1 cellular context compared by ENCODE assay signal in the genomic region with DNA sequence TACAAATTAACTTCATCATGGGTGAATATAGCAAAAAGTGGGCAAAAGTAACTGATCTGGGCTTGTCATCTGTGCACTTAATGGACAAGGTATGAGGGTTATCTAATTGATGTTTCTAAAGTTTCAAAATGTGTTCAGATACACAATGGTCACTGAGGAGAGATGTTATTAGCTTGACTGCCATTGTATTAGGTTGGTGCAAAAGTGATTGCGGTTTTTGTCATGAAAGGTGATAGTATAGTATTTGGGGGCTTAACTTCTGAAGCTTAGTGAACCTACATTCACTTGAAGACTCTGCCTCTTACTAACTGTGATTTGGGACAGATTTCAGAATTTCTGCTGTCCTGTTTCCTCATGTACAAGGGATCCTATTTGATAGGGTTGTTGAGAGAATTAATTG.
A peak's percentile ranks its signal among the peaks of the same experiment; 100 is the strongest.
TF ChIP-seq lines count a peak whose summit lies in the region.

No MANE protein-coding gene starts in this region.

TF ChIP-seq in K562, 482 proteins besides CTCF, POLR2A, EP300 and RAD21:
- TF ChIP-seq, protein P1, sequence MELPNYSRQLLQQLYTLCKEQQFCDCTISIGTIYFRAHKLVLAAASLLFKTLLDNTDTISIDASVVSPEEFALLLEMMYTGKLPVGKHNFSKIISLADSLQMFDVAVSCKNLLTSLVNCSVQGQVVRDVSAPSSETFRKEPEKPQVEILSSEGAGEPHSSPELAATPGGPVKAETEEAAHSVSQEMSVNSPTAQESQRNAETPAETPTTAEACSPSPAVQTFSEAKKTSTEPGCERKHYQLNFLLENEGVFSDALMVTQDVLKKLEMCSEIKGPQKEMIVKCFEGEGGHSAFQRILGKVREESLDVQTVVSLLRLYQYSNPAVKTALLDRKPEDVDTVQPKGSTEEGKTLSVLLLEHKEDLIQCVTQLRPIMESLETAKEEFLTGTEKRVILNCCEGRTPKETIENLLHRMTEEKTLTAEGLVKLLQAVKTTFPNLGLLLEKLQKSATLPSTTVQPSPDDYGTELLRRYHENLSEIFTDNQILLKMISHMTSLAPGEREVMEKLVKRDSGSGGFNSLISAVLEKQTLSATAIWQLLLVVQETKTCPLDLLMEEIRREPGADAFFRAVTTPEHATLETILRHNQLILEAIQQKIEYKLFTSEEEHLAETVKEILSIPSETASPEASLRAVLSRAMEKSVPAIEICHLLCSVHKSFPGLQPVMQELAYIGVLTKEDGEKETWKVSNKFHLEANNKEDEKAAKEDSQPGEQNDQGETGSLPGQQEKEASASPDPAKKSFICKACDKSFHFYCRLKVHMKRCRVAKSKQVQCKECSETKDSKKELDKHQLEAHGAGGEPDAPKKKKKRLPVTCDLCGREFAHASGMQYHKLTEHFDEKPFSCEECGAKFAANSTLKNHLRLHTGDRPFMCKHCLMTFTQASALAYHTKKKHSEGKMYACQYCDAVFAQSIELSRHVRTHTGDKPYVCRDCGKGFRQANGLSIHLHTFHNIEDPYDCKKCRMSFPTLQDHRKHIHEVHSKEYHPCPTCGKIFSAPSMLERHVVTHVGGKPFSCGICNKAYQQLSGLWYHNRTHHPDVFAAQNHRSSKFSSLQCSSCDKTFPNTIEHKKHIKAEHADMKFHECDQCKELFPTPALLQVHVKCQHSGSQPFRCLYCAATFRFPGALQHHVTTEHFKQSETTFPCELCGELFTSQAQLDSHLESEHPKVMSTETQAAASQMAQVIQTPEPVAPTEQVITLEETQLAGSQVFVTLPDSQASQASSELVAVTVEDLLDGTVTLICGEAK (IDR thresholded peaks at IDR 0.05) = peak; percentile 52; the same call in 1 of the 2 replicates
- TF ChIP-seq, protein P1 (CRISPR knock-in tag; IDR thresholded peaks at IDR 0.05) = no peak
- TF ChIP-seq, protein P2, sequence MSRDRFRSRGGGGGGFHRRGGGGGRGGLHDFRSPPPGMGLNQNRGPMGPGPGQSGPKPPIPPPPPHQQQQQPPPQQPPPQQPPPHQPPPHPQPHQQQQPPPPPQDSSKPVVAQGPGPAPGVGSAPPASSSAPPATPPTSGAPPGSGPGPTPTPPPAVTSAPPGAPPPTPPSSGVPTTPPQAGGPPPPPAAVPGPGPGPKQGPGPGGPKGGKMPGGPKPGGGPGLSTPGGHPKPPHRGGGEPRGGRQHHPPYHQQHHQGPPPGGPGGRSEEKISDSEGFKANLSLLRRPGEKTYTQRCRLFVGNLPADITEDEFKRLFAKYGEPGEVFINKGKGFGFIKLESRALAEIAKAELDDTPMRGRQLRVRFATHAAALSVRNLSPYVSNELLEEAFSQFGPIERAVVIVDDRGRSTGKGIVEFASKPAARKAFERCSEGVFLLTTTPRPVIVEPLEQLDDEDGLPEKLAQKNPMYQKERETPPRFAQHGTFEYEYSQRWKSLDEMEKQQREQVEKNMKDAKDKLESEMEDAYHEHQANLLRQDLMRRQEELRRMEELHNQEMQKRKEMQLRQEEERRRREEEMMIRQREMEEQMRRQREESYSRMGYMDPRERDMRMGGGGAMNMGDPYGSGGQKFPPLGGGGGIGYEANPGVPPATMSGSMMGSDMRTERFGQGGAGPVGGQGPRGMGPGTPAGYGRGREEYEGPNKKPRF (IDR thresholded peaks at IDR 0.05; ENCODE audit: low read depth, low read length) = no peak
TF ChIP-seq in K562: peak in this region for 1.
